8 cellular contexts compared by ENCODE assay signal in the genomic region with DNA sequence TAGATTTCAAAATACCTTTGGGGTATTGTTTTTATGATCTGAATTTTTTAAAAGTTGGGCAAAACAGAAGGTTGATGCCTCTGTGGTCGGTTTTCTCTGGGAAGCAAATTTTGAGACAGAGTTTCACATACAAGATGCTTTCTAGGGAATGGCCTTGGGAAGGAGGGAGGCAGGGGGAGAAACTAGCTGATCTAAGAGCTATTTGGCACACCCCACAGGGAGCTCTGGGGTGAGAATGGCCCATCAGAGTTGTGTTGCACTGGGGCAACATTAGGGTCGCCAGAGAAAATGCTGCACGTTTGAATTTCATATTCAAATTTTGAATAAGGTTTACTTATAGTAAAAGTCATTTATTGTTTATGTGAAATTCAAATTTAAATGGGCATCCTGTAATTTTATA.
"Had no signal": no experiment of that assay in that cellular context is flagged by ENCODE, and none has a peak within 500 bp of the region (broad histone marks: within the 10 kb centered on the region; RNA-seq: fewer than 3 reads in every experiment).

No MANE protein-coding gene starts in this region.

- H3K36me3 ChIP-seq: HAP-1 had no signal

- H3K9ac ChIP-seq: GM23248 had no signal

- H3K9me3 ChIP-seq: HAP-1 had no signal

- H3K9me3 Mint-ChIP-seq: GM23338, H9, HFFc6 had no signal

- H3K4me3 ChIP-seq: GM23248, GM23338, HAP-1 had no signal

- H3K27ac ChIP-seq: GM23248 had no signal

- H3K4me3 Mint-ChIP-seq: GM23338, H9, HFFc6 had no signal

- DNase-seq: GM23248, GOT3, H7, H9, HCEC 1CT, HFFc6 had no signal

- H3K27ac Mint-ChIP-seq: GM23338, HFFc6 had no signal
